14 cellular contexts compared by ENCODE assay signal in the genomic region with DNA sequence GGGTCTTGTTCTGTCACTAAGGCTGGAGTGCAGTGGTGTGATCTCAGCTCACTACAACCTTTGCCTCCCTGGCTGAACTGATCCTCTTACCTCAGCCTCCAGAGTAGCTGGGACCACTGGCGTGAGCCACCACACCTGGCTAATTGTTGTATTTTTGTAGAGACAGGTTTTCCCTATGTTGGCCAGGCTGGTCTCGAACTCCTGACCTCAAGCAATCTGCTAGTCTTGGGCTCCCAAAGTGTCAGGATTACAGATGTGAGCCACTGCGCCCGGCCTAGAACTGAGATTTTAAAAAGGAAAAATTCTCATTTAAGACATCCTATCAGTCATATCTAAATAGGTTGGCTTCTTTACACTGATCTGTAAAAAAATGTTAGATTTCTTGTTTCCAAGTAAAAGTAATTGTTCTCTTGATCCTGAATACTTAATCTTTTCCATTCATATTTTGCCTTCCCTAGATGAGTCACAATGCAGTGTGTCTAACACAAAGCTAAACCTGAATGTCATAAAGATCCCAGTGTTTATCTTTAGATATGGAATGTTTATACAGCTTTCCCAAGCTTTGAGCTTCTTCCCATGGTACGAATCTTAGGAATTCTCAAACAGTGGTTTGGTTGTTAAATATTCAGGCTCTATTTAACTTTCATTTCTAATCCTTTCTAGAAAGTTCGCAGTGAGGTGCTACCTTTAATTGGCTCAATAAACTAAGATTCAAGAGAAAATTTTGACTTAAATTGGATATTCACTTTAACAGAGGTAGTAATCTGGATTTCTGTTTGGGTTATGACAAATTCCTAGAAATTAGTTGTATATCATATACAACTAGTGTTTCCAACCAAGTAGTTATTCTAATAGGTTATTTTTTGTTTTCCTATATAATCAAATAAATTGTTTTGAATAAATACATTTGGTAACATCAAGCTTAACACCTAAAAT. TPM values are rescaled to one million over a fixed set of nuclear protein-coding genes. Genes with fewer than 3 reads are reported as not detected.
DNase-seq lines count a peak whose midpoint lies in the region; ATAC-seq and TF ChIP-seq lines count a peak whose summit lies in the region.
"Had no signal": no experiment of that assay in that cellular context is flagged by ENCODE, and none has a peak within 500 bp of the region (broad histone marks: within the 10 kb centered on the region; RNA-seq: fewer than 3 reads in every experiment).

No MANE protein-coding gene starts in this region.

- H4K8ac ChIP-seq in mesenchymal stem cell (ENCODE audit: low read length): no peak overlapping the region

- H3K4me1 ChIP-seq in mesenchymal stem cell (ENCODE audit: control insufficient read depth, insufficient read depth, low read depth, low read length) (peaks cover 11% of the 10 kb centered on the region), adrenal gland (replicated peaks in 1 of 2) (no peaks in the 10 kb centered on the region)

- H3K4ac ChIP-seq in mesenchymal stem cell (ENCODE audit: low read depth in 1 of 2, low read length in 2 of 2): peak overlapping the region in 1 of 2 experiments; percentile 32

- H3K79me1 ChIP-seq in mesenchymal stem cell (replicated peaks; ENCODE audit: low read length, poor library complexity, severe bottlenecking): peaks cover 1% of the 10 kb centered on the region

- DNase-seq in COLO829 (ENCODE audit: low spot score) (peak; percentile 94), NCI-H146 (lab: John Stamatoyannopoulos, UW) (peak; percentile 60), dermis blood vessel endothelial cell (peak; percentile 95), mesenchymal stem cell (peak; percentile 84), globus pallidus (ENCODE audit: low spot score) (no peak), adrenal gland (no peak), activated gamma-delta T cell treated with Interleukin-2 at 50 U/mL for 16 hours (no peak)
- no peak for DNase-seq in activated naive CD8-positive, alpha-beta T cell treated with anti-CD3 and anti-CD28 coated beads, Interleukin-2, amount 50 U/mL, for 24 hours
- DNase-seq: activated T-cell treated with anti-CD3 and anti-CD28 coated beads, Interleukin-2, amount 50 U/mL, for 48 hours; AML-193; GOT3; heart left ventricle; substantia nigra had no signal

- no peak overlapping the region for H3K9ac ChIP-seq in mesenchymal stem cell (ENCODE audit: low read length)

- intact Hi-C loops in adrenal gland (cut with DNase I): no loop called here

- H3K18ac ChIP-seq in mesenchymal stem cell (ENCODE audit: low read depth in 1 of 2, low read length in 2 of 2): peak overlapping the region in 1 of 2 experiments; percentile 67

- H2BK120ac ChIP-seq in mesenchymal stem cell (ENCODE audit: low read depth, low read length): peak overlapping the region; percentile 94

- no peak for ATAC-seq in activated naive CD8-positive, alpha-beta T cell treated with anti-CD3 and anti-CD28 coated beads, Interleukin-2, amount 50 U/mL, for 24 hours
- ATAC-seq: heart left ventricle, WTC11 had no signal

- peak overlapping the region; percentile 91 for H2BK5ac ChIP-seq in mesenchymal stem cell (ENCODE audit: low read depth, low read length, poor library complexity, severe bottlenecking)

- no peaks in the 10 kb centered on the region for H3K9me3 Mint-ChIP-seq in activated naive CD8-positive, alpha-beta T cell treated with anti-CD3 and anti-CD28 coated beads, Interleukin-2, amount 50 U/mL, for 24 hours
- H3K9me3 Mint-ChIP-seq: WTC11 had no signal

- H3K27me3 ChIP-seq in mesenchymal stem cell (ENCODE audit: control insufficient read depth in 1 of 2, insufficient read depth in 1 of 2, low read length in 2 of 2): no peaks in the 10 kb centered on the region
- no peaks in the 10 kb centered on the region for H3K27me3 ChIP-seq in adrenal gland
- H3K27me3 ChIP-seq: heart left ventricle had no signal

- H3K4me2 ChIP-seq in mesenchymal stem cell (ENCODE audit: low read length, poor library complexity, severe bottlenecking): no peak overlapping the region

- no peak for TF ChIP-seq POLR2A in adrenal gland (IDR thresholded peaks at IDR 0.05)

- H3K23ac ChIP-seq in mesenchymal stem cell (ENCODE audit: low read length in 2 of 2): no peak overlapping the region

- no peak overlapping the region for H3K27ac Mint-ChIP-seq in activated naive CD8-positive, alpha-beta T cell treated with anti-CD3 and anti-CD28 coated beads, Interleukin-2, amount 50 U/mL, for 24 hours
- H3K27ac Mint-ChIP-seq: WTC11 had no signal

- H3K9me3 ChIP-seq in mesenchymal stem cell (ENCODE audit: control insufficient read depth, low read length) (no peaks in the 10 kb centered on the region), adrenal gland (replicated peaks in 1 of 3) (no peaks in the 10 kb centered on the region)
- H3K9me3 ChIP-seq: heart left ventricle had no signal

- no peak overlapping the region for H2AFZ ChIP-seq in mesenchymal stem cell (ENCODE audit: low read depth, low read length)

- H2AK5ac ChIP-seq in mesenchymal stem cell (ENCODE audit: low read length, severe bottlenecking): peak overlapping the region; percentile 65

- peaks cover 14% of the 10 kb centered on the region for H3K27me3 Mint-ChIP-seq in activated naive CD8-positive, alpha-beta T cell treated with anti-CD3 and anti-CD28 coated beads, Interleukin-2, amount 50 U/mL, for 24 hours

- 56% methylated on average over 2 of the region's 6 CpGs for WGBS in mesenchymal stem cell
- WGBS in adrenal gland, 4 donors: 83 to 90% (median 88%) methylated on average over 6 of the region's 6 CpGs

- no peaks in the 10 kb centered on the region for H3K36me3 Mint-ChIP-seq in activated naive CD8-positive, alpha-beta T cell treated with anti-CD3 and anti-CD28 coated beads, Interleukin-2, amount 50 U/mL, for 24 hours (ENCODE audit: low read depth)
- H3K36me3 Mint-ChIP-seq: WTC11 had no signal

- no peak for TF ChIP-seq CTCF in adrenal gland (IDR thresholded peaks at IDR 0.05)

- H3K27ac ChIP-seq in mesenchymal stem cell (ENCODE audit: low read length, poor library complexity, severe bottlenecking) (peak overlapping the region; percentile 99), adrenal gland (no peak overlapping the region)

- H3K4me3 Mint-ChIP-seq in activated naive CD8-positive, alpha-beta T cell treated with anti-CD3 and anti-CD28 coated beads, Interleukin-2, amount 50 U/mL, for 24 hours: no peak overlapping the region
- H3K4me3 Mint-ChIP-seq: WTC11 had no signal

- no peak overlapping the region for H2BK15ac ChIP-seq in mesenchymal stem cell (ENCODE audit: low read depth, poor library complexity, severe bottlenecking)

- H3K4me3 ChIP-seq in mesenchymal stem cell (ENCODE audit: insufficient read depth in 1 of 2, low read depth in 1 of 2, low read length in 2 of 2) (no peak overlapping the region), adrenal gland (no peak overlapping the region)
- H3K4me3 ChIP-seq: heart left ventricle had no signal

- H3K4me1 Mint-ChIP-seq in activated naive CD8-positive, alpha-beta T cell treated with anti-CD3 and anti-CD28 coated beads, Interleukin-2, amount 50 U/mL, for 24 hours: no peaks in the 10 kb centered on the region

- H2BK12ac ChIP-seq in mesenchymal stem cell (ENCODE audit: low read length in 2 of 2): peak overlapping the region in 1 of 2 experiments; percentile 61

- peak overlapping the region; percentile 44 for H4K91ac ChIP-seq in mesenchymal stem cell (ENCODE audit: low read length)

- H3K36me3 ChIP-seq in mesenchymal stem cell (ENCODE audit: control insufficient read depth in 1 of 2, insufficient read depth in 2 of 2, low read depth in 1 of 2, low read length in 2 of 2) (no peaks in the 10 kb centered on the region), adrenal gland (replicated peaks in 1 of 2) (no peaks in the 10 kb centered on the region)
- H3K36me3 ChIP-seq: heart left ventricle had no signal

- H3K14ac ChIP-seq in mesenchymal stem cell (ENCODE audit: low read length in 2 of 2): no peak overlapping the region

RNA-seq across cellular contexts. Expression of a gene that starts 12.1 kb away (rescaled TPM):
- total RNA-seq in dermis blood vessel endothelial cell (485 and 583 TPM in 2 replicates), adrenal gland (100 to 1,000 TPM in 1 of 8 donors, 10 to 100 TPM in 7; 48.6 to 114 (median 85.6) TPM)
- polyA plus RNA-seq in mesenchymal stem cell (2013, experiment 1 of 2): 509 TPM
- 467 TPM for polyA plus RNA-seq in mesenchymal stem cell (2013, experiment 2 of 2)
- 100 to 1,000 TPM in 2 of 3 donors, 10 to 100 TPM in 1; 73.6 to 164 (median 144) TPM for polyA plus RNA-seq in adrenal gland

Comparison
In these comparisons a context has a peak if more than half of its experiments do, and no peak if none do; other contexts are left out.
1. DNase-seq: peak in COLO829 (single experiment), NCI-H146 (single experiment), dermis blood vessel endothelial cell (single experiment) and mesenchymal stem cell (single experiment); none in activated naive CD8-positive, alpha-beta T cell treated with anti-CD3 and anti-CD28 coated beads, Interleukin-2, amount 50 U/mL, for 24 hours (single experiment), globus pallidus (single experiment), adrenal gland (0 of 7) and activated gamma-delta T cell treated with Interleukin-2 at 50 U/mL for 16 hours (single experiment).